In the genomic region with DNA sequence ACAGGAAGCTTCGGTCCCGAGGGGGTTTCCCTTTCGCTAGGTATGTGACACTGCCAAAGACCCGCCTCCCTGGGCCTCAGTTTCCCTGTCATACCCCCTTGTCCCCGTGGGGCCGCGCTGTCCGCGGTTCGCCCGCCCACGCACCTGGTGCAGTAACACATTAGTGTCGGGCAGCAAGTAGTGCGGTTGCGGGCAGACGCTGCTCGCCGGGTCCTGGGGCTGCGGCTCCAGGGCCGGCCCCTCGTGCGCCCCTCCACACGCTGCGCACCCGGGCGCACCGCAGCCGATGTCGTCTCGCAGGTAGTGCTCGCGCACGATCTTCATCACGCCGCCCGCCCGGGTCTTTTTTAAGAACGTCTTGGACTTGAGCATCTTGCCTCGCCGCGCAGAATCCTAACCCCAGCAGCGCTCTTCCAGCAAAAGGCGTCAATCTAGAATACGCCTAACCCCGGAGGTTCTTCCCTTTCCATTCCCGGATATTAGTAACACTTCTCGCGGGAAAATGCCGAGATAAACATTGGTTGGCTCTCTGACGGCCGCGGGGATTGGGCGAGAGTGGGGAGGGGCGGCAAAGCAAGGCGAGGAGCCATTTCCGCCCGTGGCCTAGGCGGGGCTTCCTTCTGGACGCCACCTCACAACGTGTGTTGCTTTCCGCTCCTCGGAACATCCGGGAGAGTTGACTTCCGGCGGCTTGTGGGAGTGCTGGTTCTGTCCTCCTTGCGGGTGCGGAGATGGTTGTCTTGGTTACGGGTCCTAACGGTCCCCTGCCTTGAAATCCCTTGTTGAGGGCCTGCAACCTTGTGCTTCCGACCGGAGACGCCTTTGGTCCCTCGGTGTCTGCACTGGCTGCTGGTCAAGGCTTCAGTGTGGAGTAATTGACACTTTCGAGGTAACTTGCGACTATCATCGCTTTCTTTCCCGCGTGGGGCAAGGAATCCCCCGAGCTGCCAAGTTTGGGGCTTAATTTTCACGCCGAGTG, we compare ENCODE assay signal across 1 cellular context.
TF ChIP-seq lines count a peak whose summit lies in the region.

A gene with protein sequence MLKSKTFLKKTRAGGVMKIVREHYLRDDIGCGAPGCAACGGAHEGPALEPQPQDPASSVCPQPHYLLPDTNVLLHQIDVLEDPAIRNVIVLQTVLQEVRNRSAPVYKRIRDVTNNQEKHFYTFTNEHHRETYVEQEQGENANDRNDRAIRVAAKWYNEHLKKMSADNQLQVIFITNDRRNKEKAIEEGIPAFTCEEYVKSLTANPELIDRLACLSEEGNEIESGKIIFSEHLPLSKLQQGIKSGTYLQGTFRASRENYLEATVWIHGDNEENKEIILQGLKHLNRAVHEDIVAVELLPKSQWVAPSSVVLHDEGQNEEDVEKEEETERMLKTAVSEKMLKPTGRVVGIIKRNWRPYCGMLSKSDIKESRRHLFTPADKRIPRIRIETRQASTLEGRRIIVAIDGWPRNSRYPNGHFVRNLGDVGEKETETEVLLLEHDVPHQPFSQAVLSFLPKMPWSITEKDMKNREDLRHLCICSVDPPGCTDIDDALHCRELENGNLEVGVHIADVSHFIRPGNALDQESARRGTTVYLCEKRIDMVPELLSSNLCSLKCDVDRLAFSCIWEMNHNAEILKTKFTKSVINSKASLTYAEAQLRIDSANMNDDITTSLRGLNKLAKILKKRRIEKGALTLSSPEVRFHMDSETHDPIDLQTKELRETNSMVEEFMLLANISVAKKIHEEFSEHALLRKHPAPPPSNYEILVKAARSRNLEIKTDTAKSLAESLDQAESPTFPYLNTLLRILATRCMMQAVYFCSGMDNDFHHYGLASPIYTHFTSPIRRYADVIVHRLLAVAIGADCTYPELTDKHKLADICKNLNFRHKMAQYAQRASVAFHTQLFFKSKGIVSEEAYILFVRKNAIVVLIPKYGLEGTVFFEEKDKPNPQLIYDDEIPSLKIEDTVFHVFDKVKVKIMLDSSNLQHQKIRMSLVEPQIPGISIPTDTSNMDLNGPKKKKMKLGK (minus strand): TSS at position 440 of the 979 bp plus-strand sequence. CDS start 68 bp downstream, at position 372.
A gene with protein sequence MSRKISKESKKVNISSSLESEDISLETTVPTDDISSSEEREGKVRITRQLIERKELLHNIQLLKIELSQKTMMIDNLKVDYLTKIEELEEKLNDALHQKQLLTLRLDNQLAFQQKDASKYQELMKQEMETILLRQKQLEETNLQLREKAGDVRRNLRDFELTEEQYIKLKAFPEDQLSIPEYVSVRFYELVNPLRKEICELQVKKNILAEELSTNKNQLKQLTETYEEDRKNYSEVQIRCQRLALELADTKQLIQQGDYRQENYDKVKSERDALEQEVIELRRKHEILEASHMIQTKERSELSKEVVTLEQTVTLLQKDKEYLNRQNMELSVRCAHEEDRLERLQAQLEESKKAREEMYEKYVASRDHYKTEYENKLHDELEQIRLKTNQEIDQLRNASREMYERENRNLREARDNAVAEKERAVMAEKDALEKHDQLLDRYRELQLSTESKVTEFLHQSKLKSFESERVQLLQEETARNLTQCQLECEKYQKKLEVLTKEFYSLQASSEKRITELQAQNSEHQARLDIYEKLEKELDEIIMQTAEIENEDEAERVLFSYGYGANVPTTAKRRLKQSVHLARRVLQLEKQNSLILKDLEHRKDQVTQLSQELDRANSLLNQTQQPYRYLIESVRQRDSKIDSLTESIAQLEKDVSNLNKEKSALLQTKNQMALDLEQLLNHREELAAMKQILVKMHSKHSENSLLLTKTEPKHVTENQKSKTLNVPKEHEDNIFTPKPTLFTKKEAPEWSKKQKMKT (plus strand): TSS at position 673 of the 979 bp plus-strand sequence. CDS start 1,337 bp downstream, outside the sequence.

TF ChIP-seq in HepG2, 621 proteins besides CTCF, POLR2A, EP300 and RAD21 (continued from another document and continues in another):
- TF ChIP-seq, protein P1, sequence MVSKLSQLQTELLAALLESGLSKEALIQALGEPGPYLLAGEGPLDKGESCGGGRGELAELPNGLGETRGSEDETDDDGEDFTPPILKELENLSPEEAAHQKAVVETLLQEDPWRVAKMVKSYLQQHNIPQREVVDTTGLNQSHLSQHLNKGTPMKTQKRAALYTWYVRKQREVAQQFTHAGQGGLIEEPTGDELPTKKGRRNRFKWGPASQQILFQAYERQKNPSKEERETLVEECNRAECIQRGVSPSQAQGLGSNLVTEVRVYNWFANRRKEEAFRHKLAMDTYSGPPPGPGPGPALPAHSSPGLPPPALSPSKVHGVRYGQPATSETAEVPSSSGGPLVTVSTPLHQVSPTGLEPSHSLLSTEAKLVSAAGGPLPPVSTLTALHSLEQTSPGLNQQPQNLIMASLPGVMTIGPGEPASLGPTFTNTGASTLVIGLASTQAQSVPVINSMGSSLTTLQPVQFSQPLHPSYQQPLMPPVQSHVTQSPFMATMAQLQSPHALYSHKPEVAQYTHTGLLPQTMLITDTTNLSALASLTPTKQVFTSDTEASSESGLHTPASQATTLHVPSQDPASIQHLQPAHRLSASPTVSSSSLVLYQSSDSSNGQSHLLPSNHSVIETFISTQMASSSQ (IDR thresholded peaks at IDR 0.05; ENCODE audit: low read depth) = no peak
- TF ChIP-seq, protein P1 (CRISPR knock-in tag; IDR thresholded peaks at IDR 0.05; ENCODE audit: borderline replicate concordance) = peak; percentile 65; the same call in 1 of the 2 replicates
- TF ChIP-seq BRD4 (CRISPR knock-in tag; IDR thresholded peaks at IDR 0.05) (peak; percentile 58; the same call in 1 of the 2 replicates), ZNF484 (CRISPR knock-in tag; IDR thresholded peaks at IDR 0.05; ENCODE audit: borderline replicate concordance, low read depth) (no peak), HOXA5 (CRISPR knock-in tag; IDR thresholded peaks at IDR 0.05) (no peak; the same call in 1 of the 2 replicates), GTF2F1 (IDR thresholded peaks at IDR 0.05; ENCODE audit: low read length) (no peak), ELF1 (CRISPR knock-in tag; IDR thresholded peaks at IDR 0.05) (peak; percentile 86), ZBTB3 (CRISPR knock-in tag; IDR thresholded peaks at IDR 0.05; ENCODE audit: borderline replicate concordance, low read depth) (no peak), ZNF337 (CRISPR knock-in tag; IDR thresholded peaks at IDR 0.05; ENCODE audit: borderline replicate concordance, low read depth) (no peak), ZNF350 (CRISPR knock-in tag; IDR thresholded peaks at IDR 0.05; ENCODE audit: borderline replicate concordance, low read depth) (peak; percentile 72; the same call in 1 of the 2 replicates), ZKSCAN8 (CRISPR knock-in tag; IDR thresholded peaks at IDR 0.05; ENCODE audit: borderline replicate concordance) (no peak), NFKBIZ (CRISPR knock-in tag; IDR thresholded peaks at IDR 0.05) (no peak), EED (CRISPR knock-in tag; IDR thresholded peaks at IDR 0.05) (0 out of 2 replicates have a peak, but pooled peaks have one; percentile 27), ZKSCAN1 (IDR thresholded peaks at IDR 0.05; ENCODE audit: low read length) (no peak), ZBTB21 (CRISPR knock-in tag; IDR thresholded peaks at IDR 0.05) (no peak), ZFX (CRISPR knock-in tag; IDR thresholded peaks at IDR 0.05; ENCODE audit: low read depth) (peak; percentile 73; the same call in 1 of the 2 replicates), ZMYM4 (CRISPR knock-in tag; IDR thresholded peaks at IDR 0.05) (peak; percentile 97), RCOR2 (CRISPR knock-in tag; IDR thresholded peaks at IDR 0.05) (no peak), ZEB1 (IDR thresholded peaks at IDR 0.05; ENCODE audit: insufficient replicate concordance, low read depth) (no peak), ZNF234 (CRISPR knock-in tag; conservative IDR thresholded peaks at IDR 0.05) (no peak), GPN1 (CRISPR knock-in tag; IDR thresholded peaks at IDR 0.05; ENCODE audit: borderline replicate concordance) (no peak)
- TF ChIP-seq, protein P2, sequence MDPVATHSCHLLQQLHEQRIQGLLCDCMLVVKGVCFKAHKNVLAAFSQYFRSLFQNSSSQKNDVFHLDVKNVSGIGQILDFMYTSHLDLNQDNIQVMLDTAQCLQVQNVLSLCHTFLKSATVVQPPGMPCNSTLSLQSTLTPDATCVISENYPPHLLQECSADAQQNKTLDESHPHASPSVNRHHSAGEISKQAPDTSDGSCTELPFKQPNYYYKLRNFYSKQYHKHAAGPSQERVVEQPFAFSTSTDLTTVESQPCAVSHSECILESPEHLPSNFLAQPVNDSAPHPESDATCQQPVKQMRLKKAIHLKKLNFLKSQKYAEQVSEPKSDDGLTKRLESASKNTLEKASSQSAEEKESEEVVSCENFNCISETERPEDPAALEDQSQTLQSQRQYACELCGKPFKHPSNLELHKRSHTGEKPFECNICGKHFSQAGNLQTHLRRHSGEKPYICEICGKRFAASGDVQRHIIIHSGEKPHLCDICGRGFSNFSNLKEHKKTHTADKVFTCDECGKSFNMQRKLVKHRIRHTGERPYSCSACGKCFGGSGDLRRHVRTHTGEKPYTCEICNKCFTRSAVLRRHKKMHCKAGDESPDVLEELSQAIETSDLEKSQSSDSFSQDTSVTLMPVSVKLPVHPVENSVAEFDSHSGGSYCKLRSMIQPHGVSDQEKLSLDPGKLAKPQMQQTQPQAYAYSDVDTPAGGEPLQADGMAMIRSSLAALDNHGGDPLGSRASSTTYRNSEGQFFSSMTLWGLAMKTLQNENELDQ (CRISPR knock-in tag; IDR thresholded peaks at IDR 0.05; ENCODE audit: borderline replicate concordance) = no peak
- TF ChIP-seq, protein P3, sequence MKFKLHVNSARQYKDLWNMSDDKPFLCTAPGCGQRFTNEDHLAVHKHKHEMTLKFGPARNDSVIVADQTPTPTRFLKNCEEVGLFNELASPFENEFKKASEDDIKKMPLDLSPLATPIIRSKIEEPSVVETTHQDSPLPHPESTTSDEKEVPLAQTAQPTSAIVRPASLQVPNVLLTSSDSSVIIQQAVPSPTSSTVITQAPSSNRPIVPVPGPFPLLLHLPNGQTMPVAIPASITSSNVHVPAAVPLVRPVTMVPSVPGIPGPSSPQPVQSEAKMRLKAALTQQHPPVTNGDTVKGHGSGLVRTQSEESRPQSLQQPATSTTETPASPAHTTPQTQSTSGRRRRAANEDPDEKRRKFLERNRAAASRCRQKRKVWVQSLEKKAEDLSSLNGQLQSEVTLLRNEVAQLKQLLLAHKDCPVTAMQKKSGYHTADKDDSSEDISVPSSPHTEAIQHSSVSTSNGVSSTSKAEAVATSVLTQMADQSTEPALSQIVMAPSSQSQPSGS (CRISPR knock-in tag; IDR thresholded peaks at IDR 0.05) = 0 out of 2 replicates have a peak, but pooled peaks have one; percentile 36
- TF ChIP-seq, protein P4, sequence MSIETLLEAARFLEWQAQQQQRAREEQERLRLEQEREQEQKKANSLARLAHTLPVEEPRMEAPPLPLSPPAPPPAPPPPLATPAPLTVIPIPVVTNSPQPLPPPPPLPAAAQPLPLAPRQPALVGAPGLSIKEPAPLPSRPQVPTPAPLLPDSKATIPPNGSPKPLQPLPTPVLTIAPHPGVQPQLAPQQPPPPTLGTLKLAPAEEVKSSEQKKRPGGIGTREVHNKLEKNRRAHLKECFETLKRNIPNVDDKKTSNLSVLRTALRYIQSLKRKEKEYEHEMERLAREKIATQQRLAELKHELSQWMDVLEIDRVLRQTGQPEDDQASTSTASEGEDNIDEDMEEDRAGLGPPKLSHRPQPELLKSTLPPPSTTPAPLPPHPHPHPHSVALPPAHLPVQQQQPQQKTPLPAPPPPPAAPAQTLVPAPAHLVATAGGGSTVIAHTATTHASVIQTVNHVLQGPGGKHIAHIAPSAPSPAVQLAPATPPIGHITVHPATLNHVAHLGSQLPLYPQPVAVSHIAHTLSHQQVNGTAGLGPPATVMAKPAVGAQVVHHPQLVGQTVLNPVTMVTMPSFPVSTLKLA (IDR thresholded peaks at IDR 0.05) = peak; percentile 78
- TF ChIP-seq, protein P5, sequence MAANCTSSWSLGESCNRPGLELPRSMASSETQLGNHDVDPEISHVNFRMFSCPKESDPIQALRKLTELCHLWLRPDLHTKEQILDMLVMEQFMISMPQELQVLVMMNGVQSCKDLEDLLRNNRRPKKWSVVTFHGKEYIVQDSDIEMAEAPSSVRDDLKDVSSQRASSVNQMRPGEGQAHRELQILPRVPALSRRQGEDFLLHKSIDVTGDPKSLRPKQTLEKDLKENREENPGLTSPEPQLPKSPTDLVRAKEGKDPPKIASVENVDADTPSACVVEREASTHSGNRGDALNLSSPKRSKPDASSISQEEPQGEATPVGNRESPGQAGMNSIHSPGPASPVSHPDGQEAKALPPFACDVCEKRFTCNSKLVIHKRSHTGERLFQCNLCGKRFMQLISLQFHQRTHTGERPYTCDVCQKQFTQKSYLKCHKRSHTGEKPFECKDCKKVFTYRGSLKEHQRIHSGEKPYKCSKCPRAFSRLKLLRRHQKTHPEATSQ (CRISPR knock-in tag; IDR thresholded peaks at IDR 0.05; ENCODE audit: borderline replicate concordance) = peak; percentile 91; the same call in 1 of the 2 replicates
- TF ChIP-seq, protein P6, sequence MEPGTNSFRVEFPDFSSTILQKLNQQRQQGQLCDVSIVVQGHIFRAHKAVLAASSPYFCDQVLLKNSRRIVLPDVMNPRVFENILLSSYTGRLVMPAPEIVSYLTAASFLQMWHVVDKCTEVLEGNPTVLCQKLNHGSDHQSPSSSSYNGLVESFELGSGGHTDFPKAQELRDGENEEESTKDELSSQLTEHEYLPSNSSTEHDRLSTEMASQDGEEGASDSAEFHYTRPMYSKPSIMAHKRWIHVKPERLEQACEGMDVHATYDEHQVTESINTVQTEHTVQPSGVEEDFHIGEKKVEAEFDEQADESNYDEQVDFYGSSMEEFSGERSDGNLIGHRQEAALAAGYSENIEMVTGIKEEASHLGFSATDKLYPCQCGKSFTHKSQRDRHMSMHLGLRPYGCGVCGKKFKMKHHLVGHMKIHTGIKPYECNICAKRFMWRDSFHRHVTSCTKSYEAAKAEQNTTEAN (CRISPR knock-in tag; conservative IDR thresholded peaks at IDR 0.05) = no peak
